ENCODE assay signal across 8 cellular contexts in the genomic region with DNA sequence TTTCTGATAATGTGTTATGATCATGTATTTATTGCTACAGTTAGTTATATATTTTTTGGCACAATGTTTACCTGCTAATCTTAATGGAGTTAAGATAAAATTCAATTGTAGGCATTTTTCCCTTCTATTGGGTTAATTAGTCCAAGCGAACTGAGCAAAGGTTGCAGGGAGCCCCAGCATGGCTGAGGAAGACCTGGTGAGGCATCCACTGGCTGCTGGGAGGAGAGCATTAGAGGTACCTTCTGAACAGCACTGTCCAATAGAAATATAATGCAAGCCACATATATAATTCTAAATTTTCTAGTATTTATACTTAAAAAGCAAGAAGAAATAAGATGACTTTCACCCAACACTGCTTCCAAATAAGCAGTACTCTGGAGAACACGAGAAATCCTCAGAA. TPM values are rescaled to one million over a fixed set of nuclear protein-coding genes. Genes with fewer than 3 reads are reported as not detected.
DNase-seq lines count a peak whose midpoint lies in the region; ATAC-seq and TF ChIP-seq lines count a peak whose summit lies in the region.

No MANE protein-coding gene starts in this region.

- TF ChIP-seq CTCF in Panc1 (IDR thresholded peaks at IDR 0.05) (no peak), fibroblast of mammary gland (conservative IDR thresholded peaks at IDR 0.05; ENCODE audit: control insufficient read depth, insufficient read depth, low read depth, low read length) (no peak)

- in situ Hi-C loops in Panc1 (cut with HindIII; ENCODE audit: low pct_unique_long_range_greater_than_20kb, low sequenced_read_pairs), result no loop called here

- H3K4me2 ChIP-seq in skeletal muscle satellite cell (ENCODE audit: low read length), result peak overlapping the region; percentile 86

- BruUV-seq in Panc1 (replicated peaks; lab: Mats Ljungman, UMichigan), result no TSS peak

- peak; percentile 50 for DNase-seq in DMS79 treated with DMSO at 0.1 percent for 48 hours (lab: John Stamatoyannopoulos, UW)
- no peak for DNase-seq in DMS79 (lab: John Stamatoyannopoulos, UW)
- DNase-seq in Panc1 (ENCODE audit: low read depth, low spot score), result no peak
- DNase-seq in fibroblast of mammary gland (ENCODE audit: low read depth), result no peak
- DNase-seq in RKO (ENCODE audit: low spot score), result no peak
- no peak for DNase-seq in foreskin melanocyte
- DNase-seq in cerebellar cortex (ENCODE audit: low spot score), result no peak

- no peak; the same call in 1 of the 2 replicates for ATAC-seq in Panc1

- H3K36me3 ChIP-seq in Panc1 (ENCODE audit: control insufficient read depth, insufficient read depth, low read length), result no peaks in the 10 kb centered on the region
- peaks cover 3% of the 10 kb centered on the region for H3K36me3 ChIP-seq in skeletal muscle satellite cell (ENCODE audit: insufficient read depth, low read length)

- peaks cover 23% of the 10 kb centered on the region for H3K4me1 ChIP-seq in Panc1 (ENCODE audit: control insufficient read depth, insufficient read depth, low read length)
- peaks cover 11% of the 10 kb centered on the region for H3K4me1 ChIP-seq in skeletal muscle satellite cell (ENCODE audit: control insufficient read depth, insufficient read depth, low read length)

- peak overlapping the region; percentile 75 to 90 for H3K4me3 ChIP-seq in Panc1 (ENCODE audit: low read depth in 2 of 2, low read length in 2 of 2)
- peak overlapping the region; percentile 96 for H3K4me3 ChIP-seq in fibroblast of mammary gland (ENCODE audit: control insufficient read depth, low read depth, low read length)
- peak overlapping the region; percentile 85 for H3K4me3 ChIP-seq in skeletal muscle satellite cell (ENCODE audit: low read length)

- H3K9ac ChIP-seq in skeletal muscle satellite cell (ENCODE audit: low read depth, low read length), result peak overlapping the region; percentile 87

- peak overlapping the region; percentile 97 for H3K27ac ChIP-seq in Panc1 (ENCODE audit: low read length)

- intact Hi-C loops in Panc1 (cut with micrococcal nuclease; ENCODE audit: unreplicated experiment), result no loop called here

- H3K9me3 ChIP-seq in Panc1 (ENCODE audit: control insufficient read depth, insufficient read depth, low read depth, low read length) (no peaks in the 10 kb centered on the region), skeletal muscle satellite cell (replicated peaks; ENCODE audit: low read length) (no peaks in the 10 kb centered on the region)

- H3K27me3 ChIP-seq in Panc1 (ENCODE audit: control insufficient read depth, insufficient read depth, low read length) (no peaks in the 10 kb centered on the region), skeletal muscle satellite cell (ENCODE audit: control insufficient read depth, insufficient read depth, low read length) (peaks cover 13% of the 10 kb centered on the region)

- CTCF ChIA-PET in Panc1 (lab: Charles Lee), result no interaction called here

- POLR2A ChIA-PET in Panc1 (lab: Charles Lee), result interaction anchor here (0.6 to 1.1 kb wide), 4 partner anchors 9 to 14 kb away, joined by 3 to 5 read pairs (median 4); no protein-coding TSS in a partner anchor

RNA-seq across cellular contexts. Expression of gene TMEM126A, which starts 0.7 kb away (rescaled TPM):
- total RNA-seq in Panc1 (2021; ENCODE audit: unreplicated experiment), result 50.9 TPM
- 33.3 TPM for polyA plus RNA-seq in Panc1 (2012; ENCODE audit: insufficient read length)
- 49.1 and 68.7 TPM in 2 replicates for total RNA-seq in skeletal muscle satellite cell (2012; rRNA removed)

RNA-seq across cellular contexts. Expression of gene CREBZF, which starts 17.9 kb away (rescaled TPM):
- total RNA-seq in Panc1 (2021; ENCODE audit: unreplicated experiment), result 75.8 TPM
- 60.1 TPM for polyA plus RNA-seq in Panc1 (2012; ENCODE audit: insufficient read length)
- total RNA-seq in skeletal muscle satellite cell (2012; rRNA removed), result 23.4 and 31.7 TPM in 2 replicates

RNA-seq across cellular contexts. Expression of gene TMEM126B, which starts 18.7 kb away (rescaled TPM):
- total RNA-seq in Panc1 (2021; ENCODE audit: unreplicated experiment), result 106 TPM
- polyA plus RNA-seq in Panc1 (2012; ENCODE audit: insufficient read length), result 52.7 TPM
- 57.4 and 65.4 TPM in 2 replicates for total RNA-seq in skeletal muscle satellite cell (2012; rRNA removed)

RNA-seq across cellular contexts. Expression of gene DLG2, which starts 19.9 kb away (rescaled TPM):
- 4.2 TPM for total RNA-seq in Panc1 (2021; ENCODE audit: unreplicated experiment)
- 1.6 TPM for polyA plus RNA-seq in Panc1 (2012; ENCODE audit: insufficient read length)
- 0.25 and 0.66 TPM in 2 replicates for total RNA-seq in skeletal muscle satellite cell (2012; rRNA removed)

RNA-seq across cellular contexts. Expression of gene CCDC89, which starts 38.9 kb away (rescaled TPM):
- total RNA-seq in Panc1 (2021; ENCODE audit: unreplicated experiment), result 1.7 TPM
- polyA plus RNA-seq in Panc1 (2012; ENCODE audit: insufficient read length), result 0.68 TPM
- 3.7 and 4.6 TPM in 2 replicates for total RNA-seq in skeletal muscle satellite cell (2012; rRNA removed)
